22 cellular contexts compared by ENCODE assay signal in genomic region chr11:120203626-120204025, GRCh38. TPM values are rescaled to one million over a fixed set of nuclear protein-coding genes. Genes with fewer than 3 reads are reported as not detected.
"Had no signal": no experiment of that assay in that cellular context is flagged by ENCODE, and none has a peak within 500 bp of the region (broad histone marks: within the 10 kb centered on the region; RNA-seq: fewer than 3 reads in every experiment).

No MANE protein-coding gene starts in this region.

- H3K4me3 ChIP-seq: coronary artery, dorsolateral prefrontal cortex, gastroesophageal sphincter, mucosa of descending colon, ovary, right atrium auricular region, sigmoid colon, skin epidermis, stomach, thyroid gland, upper lobe of right lung had no signal

- ATAC-seq: gastroesophageal sphincter; left cardiac atrium; mucosa of descending colon; naive thymus-derived CD8-positive, alpha-beta T cell; upper lobe of right lung had no signal

- H3K4me1 ChIP-seq: thyroid gland had no signal

- H3K27me3 ChIP-seq: ovary, right atrium auricular region, stomach, thyroid gland had no signal

- H3K27ac ChIP-seq: coronary artery, dorsolateral prefrontal cortex, gastroesophageal sphincter, ovary, right atrium auricular region, sigmoid colon, stomach, thyroid gland, upper lobe of right lung had no signal

- H3K9me3 ChIP-seq: gastroesophageal sphincter, mucosa of descending colon, ovary, right atrium auricular region, sigmoid colon, stomach, thyroid gland, upper lobe of right lung had no signal

- DNase-seq: central memory CD4-positive, alpha-beta T cell; dorsolateral prefrontal cortex; effector CD8-positive, alpha-beta T cell; glutamatergic neuron; left cardiac atrium; mucosa of descending colon; naive thymus-derived CD8-positive, alpha-beta T cell; ovary; sigmoid colon; stimulated activated CD4-positive, alpha-beta T cell treated with anti-CD3 and anti-CD28 coated beads, Interleukin-12 subunit alpha, Interleukin-12 subunit beta, amount 100 ng/mL, for 4 hours; stimulated activated naive CD4-positive, alpha-beta T cell; stomach; thyroid gland; upper lobe of right lung had no signal

- H3K36me3 ChIP-seq: gastroesophageal sphincter, ovary, right atrium auricular region, sigmoid colon, stomach, thyroid gland, upper lobe of right lung had no signal

RNA-seq across cellular contexts. Expression of gene POU2F3, which starts 36.3 kb away (rescaled TPM):
- total RNA-seq: chondrocyte; fibroblast of lung; left cardiac atrium; liver; naive thymus-derived CD8-positive, alpha-beta T cell; neural crest cell; right atrium auricular region; sigmoid colon had no signal
- polyA plus RNA-seq: fibroblast of lung, liver had no signal
